In the genomic region with DNA sequence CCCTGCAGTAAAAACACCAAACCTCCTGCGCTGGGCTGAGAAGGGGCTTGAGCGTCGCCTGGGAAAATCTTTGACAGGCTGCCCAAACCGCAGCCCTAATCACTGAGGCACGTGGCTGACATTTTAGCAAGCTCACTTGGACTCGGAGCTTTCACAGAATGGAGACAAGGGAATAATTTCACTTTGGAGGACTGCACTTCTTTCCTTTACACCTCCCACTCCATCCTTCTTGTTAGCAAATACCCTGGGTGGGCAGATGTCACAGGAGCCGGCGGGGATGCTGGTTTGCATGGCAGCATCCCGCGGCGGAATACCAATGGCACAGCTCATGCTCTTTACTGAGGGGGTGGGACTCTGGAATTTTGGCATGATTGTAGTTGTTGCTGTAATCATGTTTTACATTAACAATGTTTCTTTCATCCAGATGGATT, we compare ENCODE assay signal across 10 cellular contexts.
A peak's percentile ranks its signal among the peaks of the same experiment; 100 is the strongest.
DNase-seq lines count a peak whose midpoint lies in the region; ATAC-seq and TF ChIP-seq lines count a peak whose summit lies in the region.
"Had no signal": no experiment of that assay in that cellular context is flagged by ENCODE, and none has a peak within 500 bp of the region (broad histone marks: within the 10 kb centered on the region; RNA-seq: fewer than 3 reads in every experiment).

No MANE protein-coding gene starts in this region.

- no peaks in the 10 kb centered on the region for H3K79me2 ChIP-seq in smooth muscle cell (ENCODE audit: low read depth)

- H3K27me3 Mint-ChIP-seq in brain, result peaks cover 6% of the 10 kb centered on the region

- peaks cover 22% of the 10 kb centered on the region for H3F3A ChIP-seq in smooth muscle cell (ENCODE audit: low read depth)

- H3K4me1 Mint-ChIP-seq in brain, result peaks cover 49% of the 10 kb centered on the region
- H3K4me1 Mint-ChIP-seq: CD4-positive, alpha-beta memory T cell had no signal

- no peaks in the 10 kb centered on the region for H3K36me3 Mint-ChIP-seq in brain
- H3K36me3 Mint-ChIP-seq: CD4-positive, alpha-beta memory T cell had no signal

- H3K9me3 ChIP-seq in right cardiac atrium (ENCODE audit: control insufficient read depth, low read length), result no peaks in the 10 kb centered on the region
- no peaks in the 10 kb centered on the region for H3K9me3 ChIP-seq in smooth muscle cell (replicated peaks; ENCODE audit: low read depth)

- TF ChIP-seq CTCF in brain (conservative IDR thresholded peaks at IDR 0.05) (no peak), smooth muscle cell (IDR thresholded peaks at IDR 0.05; ENCODE audit: borderline replicate concordance, insufficient read depth, poor library complexity, severe bottlenecking) (no peak)

- H2AFZ ChIP-seq in smooth muscle cell (ENCODE audit: low read depth), result no peak overlapping the region

- intact Hi-C loops in right cardiac atrium (cut with DNase I), result no loop called here

- H3K27ac Mint-ChIP-seq in brain, result peak overlapping the region in 3 of 5 experiments; percentile 23 to 83 (median 49)
- H3K27ac Mint-ChIP-seq: CD4-positive, alpha-beta memory T cell had no signal

- H3K9ac ChIP-seq in smooth muscle cell (ENCODE audit: low read depth), result no peak overlapping the region

- peak overlapping the region in 1 of 5 experiments; percentile 19 for H3K4me3 Mint-ChIP-seq in brain
- H3K4me3 Mint-ChIP-seq: CD4-positive, alpha-beta memory T cell had no signal

- peaks cover 11 to 25% (median 14%) of the 10 kb centered on the region in 5 experiments for H3K9me3 Mint-ChIP-seq in brain

- H3K27ac ChIP-seq in right cardiac atrium (ENCODE audit: low read length) (peak overlapping the region; percentile 13), smooth muscle cell (ENCODE audit: low read depth) (peak overlapping the region; percentile 74)

- peak; percentile 70 to 73 for ATAC-seq in right cardiac atrium

- DNase-seq in GM03348 (ENCODE audit: low spot score), result peak; percentile 90
- peak; percentile 74 to 81 (median 80) for DNase-seq in right cardiac atrium
- no peak for DNase-seq in smooth muscle cell (lab: John Stamatoyannopoulos, UW; ENCODE audit: unreplicated experiment)
- DNase-seq in glomerular visceral epithelial cell (ENCODE audit: extremely low spot score), result no peak
- DNase-seq in NOMO-1 (lab: John Stamatoyannopoulos, UW; ENCODE audit: unreplicated experiment in 2 of 2), result no peak
- DNase-seq in GM19240 (ENCODE audit: insufficient read length, low spot score), result no peak
- DNase-seq in GF-D8 (lab: John Stamatoyannopoulos, UW), result no peak
- DNase-seq: CD4-positive, alpha-beta memory T cell; NCI-H1092 treated with DMSO at 0.1 percent for 48 hours had no signal

- H3K4me3 ChIP-seq in right cardiac atrium (ENCODE audit: low read length) (no peak overlapping the region), smooth muscle cell (no peak overlapping the region)

- no peaks in the 10 kb centered on the region for H3K36me3 ChIP-seq in smooth muscle cell (ENCODE audit: low read depth)

- WGBS in right cardiac atrium, result 62% methylated on average over 11 of the region's 11 CpGs
- WGBS in smooth muscle cell (ENCODE audit: low lambda C conversion rate), result 16% methylated on average over 11 of the region's 11 CpGs

- H3K27me3 ChIP-seq in right cardiac atrium (ENCODE audit: control insufficient read depth, insufficient read depth) (no peaks in the 10 kb centered on the region), smooth muscle cell (ENCODE audit: low read depth) (no peaks in the 10 kb centered on the region)

- no peaks in the 10 kb centered on the region for H4K20me1 ChIP-seq in smooth muscle cell (ENCODE audit: low read depth)

- peaks cover 8% of the 10 kb centered on the region for H3K4me1 ChIP-seq in right cardiac atrium (ENCODE audit: control insufficient read depth, insufficient read depth, low read length)
- H3K4me1 ChIP-seq in smooth muscle cell (ENCODE audit: low read depth), result peaks cover 39% of the 10 kb centered on the region

- peak overlapping the region; percentile 55 for H3K4me2 ChIP-seq in smooth muscle cell

Comparison
In these comparisons a context has a peak if more than half of its experiments do, and no peak if none do; other contexts are left out.
1. DNase-seq: peak in GM03348 (single experiment) and right cardiac atrium (3 of 3); none in smooth muscle cell (single experiment), glomerular visceral epithelial cell (single experiment), NOMO-1 (0 of 2), GM19240 (single experiment) and GF-D8 (single experiment).